ENCODE assay signal across 1 cellular context in the genomic region with DNA sequence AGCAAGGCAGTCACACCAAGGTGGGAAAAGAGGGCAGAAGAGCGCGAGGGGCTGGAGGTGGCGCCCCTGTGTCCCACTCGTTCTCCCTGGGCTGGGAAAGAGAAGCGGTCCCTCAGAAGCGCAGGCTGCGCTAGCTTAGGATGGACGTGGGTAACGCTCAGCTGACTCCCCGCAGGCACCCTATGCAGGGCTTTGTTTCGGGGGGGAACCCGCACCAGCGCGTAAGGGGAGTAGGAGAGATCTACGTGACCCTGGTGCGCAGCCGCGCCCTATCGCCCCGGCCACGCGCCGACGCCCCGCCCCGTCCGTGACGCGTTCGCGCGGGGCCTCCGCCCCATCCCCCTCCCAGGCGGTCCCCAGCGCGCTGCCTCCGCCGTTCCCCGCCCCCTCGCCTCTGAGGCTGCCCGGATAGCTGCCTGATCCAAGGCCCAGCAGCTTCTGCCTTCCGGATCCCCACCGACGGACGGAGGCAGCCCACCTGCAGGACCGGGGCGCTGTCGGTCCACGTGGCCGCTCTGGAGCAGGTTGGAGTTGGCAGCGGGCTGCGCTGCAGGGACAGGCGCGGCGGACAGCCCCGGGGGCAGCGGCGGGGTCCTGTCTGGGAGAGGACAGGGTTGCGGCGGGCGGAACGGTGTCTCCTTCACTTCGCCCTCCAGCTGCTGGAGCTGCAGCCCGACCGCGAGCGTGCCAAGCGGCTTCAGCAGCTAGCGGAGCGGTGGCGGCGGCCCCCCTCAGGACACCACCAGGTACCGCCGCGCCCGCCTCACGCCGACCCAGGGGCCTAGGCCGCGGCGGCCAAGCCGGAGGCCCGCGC.
A peak's percentile ranks its signal among the peaks of the same experiment; 100 is the strongest.
TF ChIP-seq lines count a peak whose summit lies in the region.

A gene with protein sequence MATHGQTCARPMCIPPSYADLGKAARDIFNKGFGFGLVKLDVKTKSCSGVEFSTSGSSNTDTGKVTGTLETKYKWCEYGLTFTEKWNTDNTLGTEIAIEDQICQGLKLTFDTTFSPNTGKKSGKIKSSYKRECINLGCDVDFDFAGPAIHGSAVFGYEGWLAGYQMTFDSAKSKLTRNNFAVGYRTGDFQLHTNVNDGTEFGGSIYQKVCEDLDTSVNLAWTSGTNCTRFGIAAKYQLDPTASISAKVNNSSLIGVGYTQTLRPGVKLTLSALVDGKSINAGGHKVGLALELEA (plus strand): TSS at position 604 of the 814 bp plus-strand sequence. CDS start 363 bp downstream, outside the sequence.

TF ChIP-seq in HepG2, 621 proteins besides CTCF, POLR2A, EP300 and RAD21 (continued from another document and continues in another):
- TF ChIP-seq ZNF441 (CRISPR knock-in tag; IDR thresholded peaks at IDR 0.05; ENCODE audit: borderline replicate concordance) (peak; percentile 71; the same call in 1 of the 2 replicates), SETDB1 (CRISPR knock-in tag; IDR thresholded peaks at IDR 0.05; ENCODE audit: borderline replicate concordance) (no peak), JARID2 (CRISPR knock-in tag; IDR thresholded peaks at IDR 0.05; ENCODE audit: insufficient replicate concordance) (peak; percentile 61), ZNF569 (CRISPR knock-in tag; IDR thresholded peaks at IDR 0.05; ENCODE audit: borderline replicate concordance) (no peak), MBD4 (IDR thresholded peaks at IDR 0.05; ENCODE audit: borderline replicate concordance, low read length) (no peak), IRF9 (CRISPR knock-in tag; IDR thresholded peaks at IDR 0.05; ENCODE audit: borderline replicate concordance) (peak; percentile 96), KMT2B (CRISPR knock-in tag; IDR thresholded peaks at IDR 0.05) (peak; percentile 88), ZSCAN21 (CRISPR knock-in tag; IDR thresholded peaks at IDR 0.05; ENCODE audit: borderline replicate concordance) (peak; percentile 42; the same call in 1 of the 2 replicates), ZNF615 (CRISPR knock-in tag; IDR thresholded peaks at IDR 0.05; ENCODE audit: borderline replicate concordance) (no peak), NCOA2 (CRISPR knock-in tag; IDR thresholded peaks at IDR 0.05) (peak; percentile 49; the same call in 1 of the 2 replicates), ZFP36L2 (CRISPR knock-in tag; IDR thresholded peaks at IDR 0.05) (0 out of 2 replicates have a peak, but pooled peaks have one; percentile 40), RARA (CRISPR knock-in tag; IDR thresholded peaks at IDR 0.05) (no peak), CCDC6 (CRISPR knock-in tag; IDR thresholded peaks at IDR 0.05) (peak; percentile 67), ZNF264 (CRISPR knock-in tag; IDR thresholded peaks at IDR 0.05) (no peak; the same call in 1 of the 2 replicates), ZNF296 (CRISPR knock-in tag; conservative IDR thresholded peaks at IDR 0.05) (no peak), CBFB (CRISPR knock-in tag; IDR thresholded peaks at IDR 0.05) (peak; percentile 75), PRDM4 (CRISPR knock-in tag; IDR thresholded peaks at IDR 0.05; ENCODE audit: borderline replicate concordance) (no peak), CHCHD3 (CRISPR knock-in tag; IDR thresholded peaks at IDR 0.05) (peak; percentile 17), SUZ12 (IDR thresholded peaks at IDR 0.05; ENCODE audit: low read depth, low read length) (no peak), ATF5 (CRISPR knock-in tag; IDR thresholded peaks at IDR 0.05; ENCODE audit: low read depth) (peak; percentile 38; the same call in 1 of the 2 replicates), ZFP1 (CRISPR knock-in tag; IDR thresholded peaks at IDR 0.05) (no peak), AKAP8 (CRISPR knock-in tag; IDR thresholded peaks at IDR 0.05) (0 out of 2 replicates have a peak, but pooled peaks have one; percentile 57), HOXA5 (CRISPR knock-in tag; IDR thresholded peaks at IDR 0.05) (peak; percentile 78; the same call in 1 of the 2 replicates), ZBTB21 (CRISPR knock-in tag; IDR thresholded peaks at IDR 0.05) (0 out of 2 replicates have a peak, but pooled peaks have one; percentile 16), ZNF597 (CRISPR knock-in tag; IDR thresholded peaks at IDR 0.05) (no peak), HNRNPK (IDR thresholded peaks at IDR 0.05; ENCODE audit: low read depth, low read length, poor library complexity, severe bottlenecking) (peak; percentile 75), KLF11 (CRISPR knock-in tag; IDR thresholded peaks at IDR 0.05) (0 out of 2 replicates have a peak, but pooled peaks have one; percentile 26), TEAD2 (CRISPR knock-in tag; IDR thresholded peaks at IDR 0.05) (no peak), ZBTB2 (CRISPR knock-in tag; IDR thresholded peaks at IDR 0.05; ENCODE audit: low read depth) (peak; percentile 83), TFDP1 (CRISPR knock-in tag; IDR thresholded peaks at IDR 0.05; ENCODE audit: borderline replicate concordance) (peak; percentile 72; the same call in 1 of the 2 replicates), KDM1A (CRISPR knock-in tag; IDR thresholded peaks at IDR 0.05) (no peak), ZNF678 (CRISPR knock-in tag; IDR thresholded peaks at IDR 0.05) (peak; percentile 81; the same call in 1 of the 2 replicates), ZEB1 (IDR thresholded peaks at IDR 0.05; ENCODE audit: insufficient replicate concordance, low read depth) (no peak), NCOA1 (CRISPR knock-in tag; IDR thresholded peaks at IDR 0.05) (no peak; the same call in 1 of the 2 replicates), ZNF746 (CRISPR knock-in tag; IDR thresholded peaks at IDR 0.05) (no peak), CBX5 (CRISPR knock-in tag; IDR thresholded peaks at IDR 0.05; ENCODE audit: borderline replicate concordance) (no peak), BATF2 (CRISPR knock-in tag; IDR thresholded peaks at IDR 0.05) (peak; percentile 35; the same call in 1 of the 2 replicates)
- TF ChIP-seq, protein P1, sequence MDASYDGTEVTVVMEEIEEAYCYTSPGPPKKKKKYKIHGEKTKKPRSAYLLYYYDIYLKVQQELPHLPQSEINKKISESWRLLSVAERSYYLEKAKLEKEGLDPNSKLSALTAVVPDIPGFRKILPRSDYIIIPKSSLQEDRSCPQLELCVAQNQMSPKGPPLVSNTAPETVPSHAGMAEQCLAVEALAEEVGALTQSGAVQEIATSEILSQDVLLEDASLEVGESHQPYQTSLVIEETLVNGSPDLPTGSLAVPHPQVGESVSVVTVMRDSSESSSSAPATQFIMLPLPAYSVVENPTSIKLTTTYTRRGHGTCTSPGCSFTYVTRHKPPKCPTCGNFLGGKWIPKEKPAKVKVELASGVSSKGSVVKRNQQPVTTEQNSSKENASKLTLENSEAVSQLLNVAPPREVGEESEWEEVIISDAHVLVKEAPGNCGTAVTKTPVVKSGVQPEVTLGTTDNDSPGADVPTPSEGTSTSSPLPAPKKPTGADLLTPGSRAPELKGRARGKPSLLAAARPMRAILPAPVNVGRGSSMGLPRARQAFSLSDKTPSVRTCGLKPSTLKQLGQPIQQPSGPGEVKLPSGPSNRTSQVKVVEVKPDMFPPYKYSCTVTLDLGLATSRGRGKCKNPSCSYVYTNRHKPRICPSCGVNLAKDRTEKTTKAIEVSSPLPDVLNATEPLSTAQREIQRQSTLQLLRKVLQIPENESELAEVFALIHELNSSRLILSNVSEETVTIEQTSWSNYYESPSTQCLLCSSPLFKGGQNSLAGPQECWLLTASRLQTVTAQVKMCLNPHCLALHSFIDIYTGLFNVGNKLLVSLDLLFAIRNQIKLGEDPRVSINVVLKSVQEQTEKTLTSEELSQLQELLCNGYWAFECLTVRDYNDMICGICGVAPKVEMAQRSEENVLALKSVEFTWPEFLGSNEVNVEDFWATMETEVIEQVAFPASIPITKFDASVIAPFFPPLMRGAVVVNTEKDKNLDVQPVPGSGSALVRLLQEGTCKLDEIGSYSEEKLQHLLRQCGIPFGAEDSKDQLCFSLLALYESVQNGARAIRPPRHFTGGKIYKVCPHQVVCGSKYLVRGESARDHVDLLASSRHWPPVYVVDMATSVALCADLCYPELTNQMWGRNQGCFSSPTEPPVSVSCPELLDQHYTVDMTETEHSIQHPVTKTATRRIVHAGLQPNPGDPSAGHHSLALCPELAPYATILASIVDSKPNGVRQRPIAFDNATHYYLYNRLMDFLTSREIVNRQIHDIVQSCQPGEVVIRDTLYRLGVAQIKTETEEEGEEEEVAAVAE (CRISPR knock-in tag; IDR thresholded peaks at IDR 0.05; ENCODE audit: borderline replicate concordance) = peak; percentile 17; the same call in 1 of the 2 replicates
- TF ChIP-seq, protein P2, sequence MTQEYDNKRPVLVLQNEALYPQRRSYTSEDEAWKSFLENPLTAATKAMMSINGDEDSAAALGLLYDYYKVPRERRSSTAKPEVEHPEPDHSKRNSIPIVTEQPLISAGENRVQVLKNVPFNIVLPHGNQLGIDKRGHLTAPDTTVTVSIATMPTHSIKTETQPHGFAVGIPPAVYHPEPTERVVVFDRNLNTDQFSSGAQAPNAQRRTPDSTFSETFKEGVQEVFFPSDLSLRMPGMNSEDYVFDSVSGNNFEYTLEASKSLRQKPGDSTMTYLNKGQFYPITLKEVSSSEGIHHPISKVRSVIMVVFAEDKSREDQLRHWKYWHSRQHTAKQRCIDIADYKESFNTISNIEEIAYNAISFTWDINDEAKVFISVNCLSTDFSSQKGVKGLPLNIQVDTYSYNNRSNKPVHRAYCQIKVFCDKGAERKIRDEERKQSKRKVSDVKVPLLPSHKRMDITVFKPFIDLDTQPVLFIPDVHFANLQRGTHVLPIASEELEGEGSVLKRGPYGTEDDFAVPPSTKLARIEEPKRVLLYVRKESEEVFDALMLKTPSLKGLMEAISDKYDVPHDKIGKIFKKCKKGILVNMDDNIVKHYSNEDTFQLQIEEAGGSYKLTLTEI (CRISPR knock-in tag; conservative IDR thresholded peaks at IDR 0.05) = no peak
- TF ChIP-seq, protein P3, sequence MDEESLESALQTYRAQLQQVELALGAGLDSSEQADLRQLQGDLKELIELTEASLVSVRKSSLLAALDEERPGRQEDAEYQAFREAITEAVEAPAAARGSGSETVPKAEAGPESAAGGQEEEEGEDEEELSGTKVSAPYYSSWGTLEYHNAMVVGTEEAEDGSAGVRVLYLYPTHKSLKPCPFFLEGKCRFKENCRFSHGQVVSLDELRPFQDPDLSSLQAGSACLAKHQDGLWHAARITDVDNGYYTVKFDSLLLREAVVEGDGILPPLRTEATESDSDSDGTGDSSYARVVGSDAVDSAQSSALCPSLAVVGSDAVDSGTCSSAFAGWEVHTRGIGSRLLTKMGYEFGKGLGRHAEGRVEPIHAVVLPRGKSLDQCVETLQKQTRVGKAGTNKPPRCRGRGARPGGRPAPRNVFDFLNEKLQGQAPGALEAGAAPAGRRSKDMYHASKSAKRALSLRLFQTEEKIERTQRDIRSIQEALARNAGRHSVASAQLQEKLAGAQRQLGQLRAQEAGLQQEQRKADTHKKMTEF (CRISPR knock-in tag; IDR thresholded peaks at IDR 0.05) = peak; percentile 72
